In genomic region chr11:67504950-67505561, GRCh38 we compare ENCODE assay signal across 8 cellular contexts. TPM values are rescaled to one million over a fixed set of nuclear protein-coding genes. Genes with fewer than 3 reads are reported as not detected.
DNase-seq lines count a peak whose midpoint lies in the region; ATAC-seq and TF ChIP-seq lines count a peak whose summit lies in the region.

TSS of gene PITPNM1 (minus strand) at chr11:67505363. CDS start at chr11:67504180, 1,183 bp downstream.

- peak in 1 of 2 donors; percentile 7 for ATAC-seq in naive thymus-derived CD8-positive, alpha-beta T cell
- ATAC-seq in GM19328 (IDR thresholded peaks at IDR 0.05; ENCODE audit: unreplicated experiment) = no peak

- H3K79me2 ChIP-seq in GM23248 (ENCODE audit: insufficient read depth) (peaks cover 12% of the 10 kb centered on the region; the same call in 1 of the 2 replicates), OCI-LY7 (ENCODE audit: insufficient read depth, low read depth, low read length) (peaks cover 19% of the 10 kb centered on the region)

- no peak for TF ChIP-seq CTCF in OCI-LY7 (conservative IDR thresholded peaks at IDR 0.05; ENCODE audit: low read length)
- TF ChIP-seq CTCF in fibroblast of mammary gland (conservative IDR thresholded peaks at IDR 0.05; ENCODE audit: control insufficient read depth, insufficient read depth, low read depth, low read length) = no peak

- POLR2A ChIA-PET in OCI-LY7 (lab: Charles Lee) = no interaction called here
- POLR2A ChIA-PET in naive thymus-derived CD8-positive, alpha-beta T cell (lab: Charles Lee) = interaction anchor here (0.5 to 8.8 kb wide), 25 partner anchors 11 to 161 kb away, joined by 3 to 118 read pairs (median 4); partner anchors contain the start of genes AIP, POLD4, PPP1CA and PTPRCAP

- peak within 1 kb of the TSS; percentile 92 to 99 (median 96) for H3K27ac Mint-ChIP-seq in naive thymus-derived CD8-positive, alpha-beta T cell

- peak within 1 kb of the TSS; percentile 63 for H2AFZ ChIP-seq in GM23248
- no peak within 1 kb of the TSS for H2AFZ ChIP-seq in OCI-LY7 (ENCODE audit: low read length)

- no TSS peak for BruUV-seq in OCI-LY7 (replicated peaks; lab: Mats Ljungman, UMichigan)

- H3K4me2 ChIP-seq in GM23248 (ENCODE audit: unreplicated experiment) (peak within 1 kb of the TSS; percentile 87), OCI-LY7 (ENCODE audit: low read length) (peak within 1 kb of the TSS; percentile 97)

- peak within 1 kb of the TSS; percentile 88 to 95 (median 92) for H3K4me3 Mint-ChIP-seq in naive thymus-derived CD8-positive, alpha-beta T cell

- H3K36me3 ChIP-seq in GM23248 (ENCODE audit: low read depth) (no peaks in the 10 kb centered on the region), OCI-LY7 (ENCODE audit: insufficient read depth, low read length) (peaks cover 18% of the 10 kb centered on the region; the same call in 1 of the 2 replicates)

- H3K9me3 ChIP-seq in GM23248 (ENCODE audit: low read depth) (no peaks in the 10 kb centered on the region), OCI-LY7 (ENCODE audit: low read length) (no peaks in the 10 kb centered on the region)

- no peaks in the 10 kb centered on the region for H3K9me2 ChIP-seq in GM23248 (ENCODE audit: insufficient read depth)
- H3K9me2 ChIP-seq in OCI-LY7 (ENCODE audit: insufficient read depth, low read length) = no peaks in the 10 kb centered on the region

- H3K9ac ChIP-seq in GM23248 = peak within 1 kb of the TSS; percentile 76

- H3K4me3 ChIP-seq in GM23248 (peak within 1 kb of the TSS; percentile 87), OCI-LY7 (ENCODE audit: low read depth, low read length, poor library complexity, severe bottlenecking) (peak within 1 kb of the TSS; percentile 88), fibroblast of mammary gland (ENCODE audit: control insufficient read depth, low read depth, low read length) (peak within 1 kb of the TSS; percentile 64)

- no peaks in the 10 kb centered on the region for H4K20me1 ChIP-seq in GM23248 (ENCODE audit: insufficient read depth)
- 0 out of 2 replicates have a peak, but pooled peaks cover 9% of the 10 kb centered on the region for H4K20me1 ChIP-seq in OCI-LY7 (ENCODE audit: insufficient read depth, low read length)

- peaks cover 36 to 59% (median 57%) of the 10 kb centered on the region in 4 donors for H3K4me1 Mint-ChIP-seq in naive thymus-derived CD8-positive, alpha-beta T cell

- peaks cover 0 to 2% (median 0%) of the 10 kb centered on the region in 5 donors for H3K27me3 Mint-ChIP-seq in naive thymus-derived CD8-positive, alpha-beta T cell

- H3K27me3 ChIP-seq in GM23248 (replicated peaks; ENCODE audit: insufficient read depth) = no peaks in the 10 kb centered on the region

- peaks cover 0 to 24% (median 0%) of the 10 kb centered on the region in 3 donors for H3K36me3 Mint-ChIP-seq in naive thymus-derived CD8-positive, alpha-beta T cell

- H3K9me3 Mint-ChIP-seq in naive thymus-derived CD8-positive, alpha-beta T cell = no peaks in the 10 kb centered on the region

- intact Hi-C loops in OCI-LY7 (cut with micrococcal nuclease; ENCODE audit: unreplicated experiment) = loop anchor here (5.0 kb wide), 4 partner anchors 83 to 238 kb away; partner anchors contain the start of genes GRK2 and POLD4

- in situ Hi-C loops in GM23248 (cut with MboI) = no loop called here

- CTCF ChIA-PET in OCI-LY7 (lab: Charles Lee; ENCODE audit: unreplicated experiment) = no interaction called here

- H3K27ac ChIP-seq in GM23248 = peak within 1 kb of the TSS; percentile 81
- H3K27ac ChIP-seq in OCI-LY7 (ENCODE audit: low read depth, low read length, poor library complexity, severe bottlenecking) = peak within 1 kb of the TSS; percentile 70

- H3K4me1 ChIP-seq in GM23248 (ENCODE audit: insufficient read depth) (peaks cover 13% of the 10 kb centered on the region), OCI-LY7 (ENCODE audit: insufficient read depth, low read length, poor library complexity, severe bottlenecking) (peaks cover 38% of the 10 kb centered on the region)

- peaks cover 14% of the 10 kb centered on the region; the same call in 1 of the 2 replicates for H3F3A ChIP-seq in GM23248 (ENCODE audit: insufficient read depth)

- DNase-seq in AG20443 (ENCODE audit: low spot score) (peak; percentile 72), GM23248 (peak; percentile 69), OCI-LY7 (ENCODE audit: low spot score) (peak; percentile 81), activated T-helper 1 cell treated with Interleukin-2 at 50 U/mL for 16 hours (ENCODE audit: low read depth) (peak; percentile 62), fibroblast of mammary gland (ENCODE audit: low read depth) (no peak), stromal cell of bone marrow (ENCODE audit: low read depth) (peak; percentile 24)
- peak; percentile 39 to 79 (median 66) for DNase-seq in naive thymus-derived CD8-positive, alpha-beta T cell

- 0 to 2% methylated on average over 17 to 55 of the region's 58 CpGs for WGBS in GM23248 (ENCODE audit: low coverage in 1 of 2, low lambda C conversion rate in 2 of 2, missing lambda C conversion rate in 2 of 2), 2 experiments

RNA-seq across cellular contexts. Expression of gene PITPNM1, which starts in this region (rescaled TPM):
- total RNA-seq in GM23248 (2014; rRNA removed; shearing (Covaris generic)) = 30.7 and 31.2 TPM in 2 replicates
- polyA plus RNA-seq in GM23248 (2016; fragmentation: Nextera tagmentation; extraction: Ambion mirVana) = 10.8 and 12.1 TPM in 2 replicates
- total RNA-seq in OCI-LY7 (2014; rRNA removed; shearing (Covaris generic)) = 37.2 and 43.5 TPM in 2 replicates
- total RNA-seq in OCI-LY7 (2022) = 45.6 and 51.3 TPM in 2 replicates
- 100 to 1,000 TPM; 118 to 120 TPM for total RNA-seq in naive thymus-derived CD8-positive, alpha-beta T cell
- polyA plus RNA-seq in naive thymus-derived CD8-positive, alpha-beta T cell = 10 to 100 TPM; 13.8 to 36.5 (median 15.9) TPM
